ENCODE assay signal across 8 cellular contexts in genomic region chr3:12663311-12663935, GRCh38. TPM values are rescaled to one million over a fixed set of nuclear protein-coding genes. Genes with fewer than 3 reads are reported as not detected.
A peak's percentile ranks its signal among the peaks of the same experiment; 100 is the strongest.
DNase-seq lines count a peak whose midpoint lies in the region; ATAC-seq and TF ChIP-seq lines count a peak whose summit lies in the region.

No MANE protein-coding gene starts in this region.

- intact Hi-C loops in lower lobe of right lung (cut with DNase I), result no loop called here

- peaks cover 49% of the 10 kb centered on the region for H3K4me1 ChIP-seq in lower lobe of right lung

- H3K9me3 ChIP-seq in lower lobe of right lung, result no peaks in the 10 kb centered on the region

- H3K36me3 ChIP-seq in lower lobe of right lung, result no peaks in the 10 kb centered on the region

- DNase-seq in Ammon's horn (ENCODE audit: low spot score), result peak; percentile 42
- peak in 3 of 5 experiments; percentile 14 to 58 (median 41) for DNase-seq in T-helper 2 cell
- DNase-seq in dermis blood vessel endothelial cell, result peak; percentile 45
- DNase-seq in lower lobe of right lung, result peak; percentile 71
- DNase-seq in stimulated activated CD8-positive, alpha-beta memory T cell treated with anti-CD3 and anti-CD28 coated beads, Interleukin-4, amount 100 ng/mL, for 1 hour (ENCODE audit: low read depth in 2 of 2, low spot score in 1 of 2), result peak; percentile 2 to 9
- DNase-seq in NCI-H1930 (lab: John Stamatoyannopoulos, UW), result no peak

- H3K27me3 ChIP-seq in lower lobe of right lung (ENCODE audit: low read depth), result no peaks in the 10 kb centered on the region

- TF ChIP-seq CTCF in lower lobe of right lung (IDR thresholded peaks at IDR 0.05), result no peak

- H3K27ac ChIP-seq in lower lobe of right lung, result peak overlapping the region; percentile 99

- ATAC-seq in GM18870 (IDR thresholded peaks at IDR 0.05; ENCODE audit: unreplicated experiment) (peak; percentile 30), HG03135 (IDR thresholded peaks at IDR 0.05; ENCODE audit: unreplicated experiment) (peak; percentile 35), lower lobe of right lung (peak; percentile 81 to 82)

- H3K4me3 ChIP-seq in lower lobe of right lung, result peak overlapping the region; percentile 98

RNA-seq across cellular contexts. Expression of gene RAF1, which starts 0.5 kb away (rescaled TPM):
- total RNA-seq in dermis blood vessel endothelial cell, result 69.1 and 96.3 TPM in 2 replicates
- total RNA-seq in lower lobe of right lung, result 92.7 TPM

Comparison
In these comparisons a context has a peak if more than half of its experiments do, and no peak if none do; other contexts are left out.
1. DNase-seq: peak in Ammon's horn (single experiment), T-helper 2 cell (3 of 5), dermis blood vessel endothelial cell (single experiment), lower lobe of right lung (single experiment) and stimulated activated CD8-positive, alpha-beta memory T cell treated with anti-CD3 and anti-CD28 coated beads, Interleukin-4, amount 100 ng/mL, for 1 hour (2 of 2); none in NCI-H1930 (0 of 2).
2. ATAC-seq: peak in every context shown above with its lines; median percentile 82 in lower lobe of right lung; 35 in HG03135; 30 in GM18870.